11 cellular contexts compared by ENCODE assay signal in genomic region chr22:39351689-39352214, GRCh38. TPM values are rescaled to one million over a fixed set of nuclear protein-coding genes. Genes with fewer than 3 reads are reported as not detected.
DNase-seq lines count a peak whose midpoint lies in the region; ATAC-seq and TF ChIP-seq lines count a peak whose summit lies in the region.
"Had no signal": no experiment of that assay in that cellular context is flagged by ENCODE, and none has a peak within 500 bp of the region (broad histone marks: within the 10 kb centered on the region; RNA-seq: fewer than 3 reads in every experiment).

No MANE protein-coding gene starts in this region.

- H3K4me3 ChIP-seq in skin epidermis (no peak overlapping the region), left lung (no peak overlapping the region)
- H3K4me3 ChIP-seq: K562, upper lobe of left lung had no signal

- H3K9me3 ChIP-seq in left lung: no peaks in the 10 kb centered on the region
- H3K9me3 ChIP-seq: psoas muscle, upper lobe of left lung had no signal

- H3K4me1 ChIP-seq in left lung: peaks cover 5 to 19% of the 10 kb centered on the region in 2 donors

- H3K27ac ChIP-seq in skin epidermis (peak overlapping the region in 16 of 21 experiments; percentile 12 to 91 (median 76)), left lung (no peak overlapping the region)
- H3K27ac ChIP-seq: upper lobe of left lung had no signal

- intact Hi-C loops in left lung (cut with DNase I): no loop called here

- no peaks in the 10 kb centered on the region for H3K36me3 ChIP-seq in left lung
- H3K36me3 ChIP-seq: upper lobe of left lung had no signal

- peak; percentile 54 for ATAC-seq in GM18868 (IDR thresholded peaks at IDR 0.05; ENCODE audit: unreplicated experiment)
- ATAC-seq in left lung: no peak
- ATAC-seq in HG03354 (IDR thresholded peaks at IDR 0.05; ENCODE audit: poor library complexity, severe bottlenecking, unreplicated experiment): no peak
- ATAC-seq: K562 had no signal

- peaks cover 0 to 20% of the 10 kb centered on the region in 2 donors for H3K27me3 ChIP-seq in left lung
- H3K27me3 ChIP-seq: upper lobe of left lung had no signal

- DNase-seq in NCI-H2171 (lab: John Stamatoyannopoulos, UW) (peak; percentile 64), epidermal melanocyte (ENCODE audit: insufficient read length, low spot score) (peak; percentile 66), NCI-H1694 (lab: John Stamatoyannopoulos, UW) (no peak), superior temporal gyrus (ENCODE audit: extremely low spot score) (no peak), left lung (no peak)
- DNase-seq: psoas muscle, upper lobe of left lung had no signal

- TF ChIP-seq CTCF in left lung (IDR thresholded peaks at IDR 0.05): no peak

RNA-seq across cellular contexts. Expression of gene SYNGR1, which starts 2.0 kb away (rescaled TPM):
- total RNA-seq in left lung: 1 to 10 TPM; 5.5 to 7.2 TPM

RNA-seq across cellular contexts. Expression of gene RPL3, which starts 32.3 kb away (rescaled TPM):
- total RNA-seq in left lung: 1,000 to 10,000 TPM; 1,506 to 1,575 TPM

RNA-seq across cellular contexts. Expression of gene TAB1, which starts 47.8 kb away (rescaled TPM):
- total RNA-seq in left lung: 10 to 100 TPM; 20.5 to 21.5 TPM

Comparison
In these comparisons a context has a peak if more than half of its experiments do, and no peak if none do; other contexts are left out.
1. DNase-seq: peak in NCI-H2171 (single experiment) and epidermal melanocyte (single experiment); none in NCI-H1694 (single experiment), superior temporal gyrus (single experiment) and left lung (0 of 2).
2. H3K27ac ChIP-seq: peak in skin epidermis (16 of 21); none in left lung (0 of 2).